2 cellular contexts compared by ENCODE assay signal in genomic region chr4:5750052-5750950, GRCh38.
TF ChIP-seq lines count a peak whose summit lies in the region.

No MANE protein-coding gene starts in this region.

TF ChIP-seq in IMR-90, 13 proteins besides CTCF, POLR2A, EP300 and RAD21:
- no peak for TF ChIP-seq RFX5 (IDR thresholded peaks at IDR 0.05; ENCODE audit: low read depth, low read length)
- no peak for TF ChIP-seq MXI1 (IDR thresholded peaks at IDR 0.05; ENCODE audit: borderline replicate concordance, low read depth, low read length)
- TF ChIP-seq FOS (IDR thresholded peaks at IDR 0.05; ENCODE audit: low read depth, low read length) = peak; percentile 1; the same call in 1 of the 2 replicates
- TF ChIP-seq SMC3 (IDR thresholded peaks at IDR 0.05; ENCODE audit: low read depth, low read length) = no peak
- TF ChIP-seq ELK1 (IDR thresholded peaks at IDR 0.05; ENCODE audit: borderline replicate concordance, low read depth, low read length) = no peak
TF ChIP-seq in IMR-90: peak in this region for 1.

TF ChIP-seq in H1, 55 proteins besides CTCF, POLR2A, EP300 and RAD21:
- TF ChIP-seq ATF3 (IDR thresholded peaks at IDR 0.05; ENCODE audit: insufficient read depth, low read depth, low read length) (no peak), HDAC2 (IDR thresholded peaks at IDR 0.05; ENCODE audit: borderline replicate concordance in 1 of 2, low read depth in 2 of 2, low read length in 2 of 2) (no peak), MAX (IDR thresholded peaks at IDR 0.05) (no peak), YY1 (IDR thresholded peaks at IDR 0.05; ENCODE audit: low read depth, low read length) (no peak), KDM4A (IDR thresholded peaks at IDR 0.05; ENCODE audit: low read depth, low read length, severe bottlenecking) (no peak), CHD7 (IDR thresholded peaks at IDR 0.05; ENCODE audit: insufficient replicate concordance, low read length) (no peak), SUZ12 (IDR thresholded peaks at IDR 0.05; ENCODE audit: low read length) (no peak), SP4 (IDR thresholded peaks at IDR 0.05; ENCODE audit: low read length) (no peak), HDAC6 (IDR thresholded peaks at IDR 0.05; ENCODE audit: low read depth, low read length) (no peak), E2F6 (IDR thresholded peaks at IDR 0.05) (no peak), RXRA (IDR thresholded peaks at IDR 0.05; ENCODE audit: insufficient read depth, low read depth, low read length) (no peak)
